14 cellular contexts compared by ENCODE assay signal in the genomic region with DNA sequence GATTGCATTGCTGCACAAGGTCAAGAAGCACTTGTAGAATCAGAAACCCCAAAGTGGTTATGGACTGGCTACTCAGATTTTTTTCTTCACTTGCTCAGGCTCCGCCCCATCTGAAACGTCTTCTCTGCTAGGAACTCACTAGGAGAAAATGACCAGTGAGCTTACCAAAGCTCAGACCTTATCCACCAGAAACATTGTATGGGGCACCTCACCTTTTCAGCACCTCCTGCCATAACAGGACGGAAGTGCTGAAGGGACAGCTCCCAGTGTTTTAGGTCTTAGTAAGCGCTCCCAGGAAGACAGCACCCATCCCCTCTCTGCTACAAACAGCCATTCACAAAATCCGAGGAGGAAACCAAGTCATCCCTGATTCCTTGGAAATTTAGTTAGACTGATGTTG. TPM values are rescaled to one million over a fixed set of nuclear protein-coding genes. Genes with fewer than 3 reads are reported as not detected.
DNase-seq lines count a peak whose midpoint lies in the region; FAIRE-seq and TF ChIP-seq lines count a peak whose summit lies in the region.
"Had no signal": no experiment of that assay in that cellular context is flagged by ENCODE, and none has a peak within 500 bp of the region (broad histone marks: within the 10 kb centered on the region; RNA-seq: fewer than 3 reads in every experiment).

No MANE protein-coding gene starts in this region.

- H3K4me2 ChIP-seq in astrocyte (ENCODE audit: low read length): no peak overlapping the region

- H3K27me3 ChIP-seq in astrocyte (ENCODE audit: insufficient read depth, low read length): peaks cover 2% of the 10 kb centered on the region

- H3K4me1 ChIP-seq in astrocyte (ENCODE audit: insufficient read depth, low read length): no peaks in the 10 kb centered on the region
- H3K4me1 ChIP-seq: parathyroid adenoma had no signal

- H3K36me3 ChIP-seq in astrocyte (ENCODE audit: insufficient read depth, low read length): no peaks in the 10 kb centered on the region

- TF ChIP-seq CTCF in astrocyte (IDR thresholded peaks at IDR 0.05; ENCODE audit: insufficient read depth, low read depth, low read length) (no peak), GM20000 (IDR thresholded peaks at IDR 0.05; ENCODE audit: extremely low read depth, missing control alignments) (no peak)

- no peaks in the 10 kb centered on the region for H3K36me3 Mint-ChIP-seq in astrocyte (ENCODE audit: low read depth, unreplicated experiment)
- H3K36me3 Mint-ChIP-seq: IgD-negative memory B cell had no signal

- no peaks in the 10 kb centered on the region for H3K79me2 ChIP-seq in astrocyte (ENCODE audit: insufficient read depth, low read length)
- H3K79me2 ChIP-seq: parathyroid adenoma had no signal

- H3K27ac ChIP-seq in astrocyte (ENCODE audit: low read depth, low read length): no peak overlapping the region
- H3K27ac ChIP-seq: parathyroid adenoma had no signal

- no peak for FAIRE-seq in astrocyte (lab: Jason Lieb, UNC)
- FAIRE-seq: GM12891 had no signal

- H2AFZ ChIP-seq in astrocyte (ENCODE audit: low read depth, low read length): no peak overlapping the region

- H4K20me1 ChIP-seq in astrocyte (ENCODE audit: insufficient read depth, low read length): no peaks in the 10 kb centered on the region

- no peak overlapping the region for H3K4me3 ChIP-seq in astrocyte (ENCODE audit: insufficient read depth, low read depth, low read length)

- no peak overlapping the region for H3K27ac Mint-ChIP-seq in astrocyte (ENCODE audit: unreplicated experiment)

- H3K9me3 ChIP-seq in astrocyte (ENCODE audit: insufficient read depth, low read depth, low read length): no peaks in the 10 kb centered on the region

- H3K4me1 Mint-ChIP-seq in astrocyte (ENCODE audit: low read depth, unreplicated experiment): no peaks in the 10 kb centered on the region
- H3K4me1 Mint-ChIP-seq: IgD-negative memory B cell had no signal

- no peaks in the 10 kb centered on the region for H3K9me3 Mint-ChIP-seq in astrocyte (ENCODE audit: unreplicated experiment)

- peak overlapping the region; percentile 15 for H3K4me3 Mint-ChIP-seq in astrocyte (ENCODE audit: unreplicated experiment)
- H3K4me3 Mint-ChIP-seq: IgD-negative memory B cell had no signal

- peaks cover 30% of the 10 kb centered on the region for H3K27me3 Mint-ChIP-seq in astrocyte (ENCODE audit: low read depth, unreplicated experiment)

- DNase-seq in AG20443 (ENCODE audit: low spot score) (peak; percentile 4), HT1080 (ENCODE audit: low read depth) (peak; percentile 13), astrocyte (ENCODE audit: low read depth) (peak; percentile 0), islet precursor cell (peak; percentile 82), DMS79 (lab: John Stamatoyannopoulos, UW) (no peak), NCI-H1930 (lab: John Stamatoyannopoulos, UW) (no peak), GM20000 (ENCODE audit: low spot score) (no peak)
- no peak for DNase-seq in stimulated activated CD4-positive, alpha-beta T cell treated with anti-CD3 and anti-CD28 coated beads, Interleukin-12 subunit alpha, Interleukin-12 subunit beta, amount 100 ng/mL, for 4 hours
- DNase-seq: NCI-H446 treated with DMSO at 0.1 percent for 48 hours had no signal

- no peak overlapping the region for H3K9ac ChIP-seq in astrocyte (ENCODE audit: low read length)
- H3K9ac ChIP-seq: parathyroid adenoma had no signal

RNA-seq across cellular contexts. Expression of gene GABRA1, which starts 1.2 kb away (rescaled TPM):
- not detected in 2 replicates for total RNA-seq in HT1080 (2014; rRNA removed; shearing (Covaris generic))
- polyA plus RNA-seq in HT1080 (2015; cell fraction: cytosol; rRNA removed): not detected in 2 replicates
- polyA plus RNA-seq in HT1080 (2015; cell fraction: nucleus; rRNA removed): not detected in 2 replicates
- total RNA-seq in astrocyte: 0.32 and 0.41 TPM in 2 replicates
- total RNA-seq: epithelial cell of proximal tubule, left lobe of liver had no signal
- polyA plus RNA-seq: IgD-negative memory B cell had no signal

Comparison
In these comparisons a context has a peak if more than half of its experiments do, and no peak if none do; other contexts are left out.
1. DNase-seq: peak in AG20443 (single experiment), HT1080 (single experiment), astrocyte (single experiment) and islet precursor cell (single experiment); none in DMS79 (single experiment), NCI-H1930 (0 of 2), stimulated activated CD4-positive, alpha-beta T cell treated with anti-CD3 and anti-CD28 coated beads, Interleukin-12 subunit alpha, Interleukin-12 subunit beta, amount 100 ng/mL, for 4 hours (single experiment) and GM20000 (single experiment).